Comparison of ENCODE assay signal across 1 cellular context in genomic region chr12:131611416-131612091, GRCh38.
TF ChIP-seq lines count a peak whose summit lies in the region.

No MANE protein-coding gene starts in this region.

TF ChIP-seq in K562, 482 proteins besides CTCF, POLR2A, EP300 and RAD21 (continued from another document):
- TF ChIP-seq RREB1 (CRISPR knock-in tag; IDR thresholded peaks at IDR 0.05) (no peak), ASH1L (IDR thresholded peaks at IDR 0.05; ENCODE audit: borderline replicate concordance, low read depth, partially characterized antibody) (no peak), ZNF354B (CRISPR knock-in tag; IDR thresholded peaks at IDR 0.05) (no peak), JUNB (CRISPR knock-in tag; conservative IDR thresholded peaks at IDR 0.05) (no peak), TBP (optimal IDR thresholded peaks at IDR 0.05; ENCODE audit: low read depth, low read length) (no peak), ZNF785 (CRISPR knock-in tag; IDR thresholded peaks at IDR 0.05) (no peak), SRSF3 (IDR thresholded peaks at IDR 0.05; ENCODE audit: insufficient read depth, low read length) (no peak), NFIX (CRISPR knock-in tag; IDR thresholded peaks at IDR 0.05; ENCODE audit: low read depth) (no peak)
